In genomic region chr9:13213337-13213736, GRCh38 we compare ENCODE assay signal across 10 cellular contexts.
DNase-seq lines count a peak whose midpoint lies in the region; ATAC-seq and TF ChIP-seq lines count a peak whose summit lies in the region.
"Had no signal": no experiment of that assay in that cellular context is flagged by ENCODE, and none has a peak within 500 bp of the region (broad histone marks: within the 10 kb centered on the region; RNA-seq: fewer than 3 reads in every experiment).

No MANE protein-coding gene starts in this region.

- no peaks in the 10 kb centered on the region for H3K4me1 Mint-ChIP-seq in brain
- no peaks in the 10 kb centered on the region for H3K4me1 Mint-ChIP-seq in activated T-cell treated with anti-CD3 and anti-CD28 coated beads, Interleukin-2, amount 50 U/mL, for 24 hours (ENCODE audit: low read depth)
- H3K4me1 Mint-ChIP-seq in activated T-cell treated with anti-CD3 and anti-CD28 coated beads, Interleukin-2, amount 50 U/mL, for 72 hours (ENCODE audit: low read depth): no peaks in the 10 kb centered on the region

- H3K27me3 Mint-ChIP-seq in brain: peaks cover 3% of the 10 kb centered on the region
- no peaks in the 10 kb centered on the region for H3K27me3 Mint-ChIP-seq in activated T-cell treated with anti-CD3 and anti-CD28 coated beads, Interleukin-2, amount 50 U/mL, for 24 hours
- no peaks in the 10 kb centered on the region for H3K27me3 Mint-ChIP-seq in activated T-cell treated with anti-CD3 and anti-CD28 coated beads, Interleukin-2, amount 50 U/mL, for 72 hours (ENCODE audit: low read depth)

- peak; percentile 24 for DNase-seq in midbrain (lab: John Stamatoyannopoulos, UW)
- no peak for DNase-seq in GM19240 (ENCODE audit: insufficient read length, low spot score)
- no peak for DNase-seq in activated T-cell treated with anti-CD3 and anti-CD28 coated beads, Interleukin-2, amount 50 U/mL, for 24 hours
- no peak for DNase-seq in activated T-cell treated with anti-CD3 and anti-CD28 coated beads, Interleukin-2, amount 50 U/mL, for 72 hours
- DNase-seq in MV-4-11 (lab: John Stamatoyannopoulos, UW): no peak
- DNase-seq: activated effector memory CD4-positive, alpha-beta T cell treated with anti-CD3 and anti-CD28 coated beads, Interleukin-2, amount 50 U/mL, for 16 hours had no signal

- peaks cover 0 to 9% (median 2%) of the 10 kb centered on the region in 5 experiments for H3K9me3 Mint-ChIP-seq in brain
- H3K9me3 Mint-ChIP-seq in activated T-cell treated with anti-CD3 and anti-CD28 coated beads, Interleukin-2, amount 50 U/mL, for 24 hours: peaks cover 17% of the 10 kb centered on the region
- H3K9me3 Mint-ChIP-seq in activated T-cell treated with anti-CD3 and anti-CD28 coated beads, Interleukin-2, amount 50 U/mL, for 72 hours: peaks cover 2 to 10% of the 10 kb centered on the region in 2 donors

- H3K27ac Mint-ChIP-seq in brain: no peak overlapping the region
- H3K27ac Mint-ChIP-seq in activated T-cell treated with anti-CD3 and anti-CD28 coated beads, Interleukin-2, amount 50 U/mL, for 24 hours: no peak overlapping the region
- H3K27ac Mint-ChIP-seq in activated T-cell treated with anti-CD3 and anti-CD28 coated beads, Interleukin-2, amount 50 U/mL, for 72 hours: no peak overlapping the region

- H3K4me3 Mint-ChIP-seq in brain: no peak overlapping the region
- no peak overlapping the region for H3K4me3 Mint-ChIP-seq in activated T-cell treated with anti-CD3 and anti-CD28 coated beads, Interleukin-2, amount 50 U/mL, for 24 hours
- H3K4me3 Mint-ChIP-seq in activated T-cell treated with anti-CD3 and anti-CD28 coated beads, Interleukin-2, amount 50 U/mL, for 72 hours: no peak overlapping the region

- ATAC-seq in activated T-cell treated with anti-CD3 and anti-CD28 coated beads, Interleukin-2, amount 50 U/mL, for 72 hours (replicated peaks in 1 of 2): no peak
- ATAC-seq: Right ventricle myocardium inferior had no signal

- peaks cover 86% of the 10 kb centered on the region for H3K36me3 Mint-ChIP-seq in brain
- no peaks in the 10 kb centered on the region for H3K36me3 Mint-ChIP-seq in activated T-cell treated with anti-CD3 and anti-CD28 coated beads, Interleukin-2, amount 50 U/mL, for 24 hours (ENCODE audit: low read depth)
- H3K36me3 Mint-ChIP-seq in activated T-cell treated with anti-CD3 and anti-CD28 coated beads, Interleukin-2, amount 50 U/mL, for 72 hours (ENCODE audit: insufficient read depth in 2 of 2): no peaks in the 10 kb centered on the region

- TF ChIP-seq CTCF in C4-2B (conservative IDR thresholded peaks at IDR 0.05): peak; percentile 54
- peak; percentile 46 for TF ChIP-seq CTCF in LNCAP (IDR thresholded peaks at IDR 0.05)
- peak; percentile 22 to 47 for TF ChIP-seq CTCF in brain (conservative IDR thresholded peaks at IDR 0.05)

- no peak overlapping the region for H3K27ac ChIP-seq in C4-2B
